19 cellular contexts compared by ENCODE assay signal in the genomic region with DNA sequence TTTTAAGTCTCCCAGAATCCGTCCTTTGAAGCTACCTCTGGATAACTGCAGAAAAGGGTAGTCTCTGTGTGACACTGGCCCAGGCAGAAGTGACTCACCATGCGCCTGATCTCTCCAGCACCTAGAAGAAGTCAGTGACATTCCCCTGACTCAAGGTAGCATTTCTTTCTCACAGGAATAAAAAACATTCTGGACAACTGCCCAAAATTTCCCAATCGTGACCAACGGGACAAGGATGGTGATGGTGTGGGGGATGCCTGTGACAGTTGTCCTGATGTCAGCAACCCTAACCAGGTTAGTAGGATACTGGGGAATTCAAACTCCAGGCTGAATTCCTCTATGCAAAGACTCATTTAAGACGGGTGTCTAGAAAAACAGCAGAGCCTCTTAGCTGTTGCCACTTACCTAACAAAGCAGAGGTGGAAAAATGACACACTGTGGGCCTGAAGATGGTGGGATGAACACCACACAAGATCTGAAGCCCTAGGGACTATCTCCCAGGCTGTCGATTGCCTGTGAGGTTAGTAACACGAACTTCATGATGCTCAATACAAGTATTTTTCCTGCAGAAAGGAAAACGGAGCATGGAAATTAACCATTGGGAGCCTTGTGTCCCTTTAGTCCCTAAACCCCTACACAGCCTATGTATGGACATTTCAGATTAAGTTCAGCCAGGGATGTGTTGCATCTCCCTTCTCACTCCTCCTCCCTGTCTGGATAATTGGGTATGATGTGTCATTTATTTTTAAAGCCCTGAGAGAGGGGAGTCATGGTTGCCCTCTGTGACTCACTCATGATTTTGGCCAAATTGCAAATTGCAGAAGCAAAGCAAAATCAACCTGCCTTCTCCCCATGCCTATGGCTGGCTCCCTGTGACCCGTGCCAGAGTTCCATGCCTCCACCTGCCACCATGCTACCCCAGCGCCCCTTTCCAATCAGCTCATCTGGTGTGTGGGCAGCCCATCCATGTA. TPM values are rescaled to one million over a fixed set of nuclear protein-coding genes. Genes with fewer than 3 reads are reported as not detected.
A peak's percentile ranks its signal among the peaks of the same experiment; 100 is the strongest.
DNase-seq lines count a peak whose midpoint lies in the region; ATAC-seq and TF ChIP-seq lines count a peak whose summit lies in the region.
"Had no signal": no experiment of that assay in that cellular context is flagged by ENCODE, and none has a peak within 500 bp of the region (broad histone marks: within the 10 kb centered on the region; RNA-seq: fewer than 3 reads in every experiment).

No MANE protein-coding gene starts in this region.

- TF ChIP-seq CTCF in MCF 10A (IDR thresholded peaks at IDR 0.05; ENCODE audit: unreplicated experiment) = no peak
- TF ChIP-seq CTCF in mammary epithelial cell (conservative IDR thresholded peaks at IDR 0.05 in 1 of 2, IDR thresholded peaks at IDR 0.05 in 1 of 2; ENCODE audit: extremely low read depth in 1 of 2, insufficient read depth in 1 of 2, low read depth in 1 of 2, low read length in 2 of 2) = no peak
- no peak for TF ChIP-seq CTCF in vagina (IDR thresholded peaks at IDR 0.05)

- H2AFZ ChIP-seq in mammary epithelial cell (ENCODE audit: low read depth, low read length) = no peak overlapping the region

- H3K9me3 Mint-ChIP-seq in MCF 10A (ENCODE audit: unreplicated experiment) = no peaks in the 10 kb centered on the region
- H3K9me3 Mint-ChIP-seq in stimulated activated naive B cell treated with anti-CD40 and anti-IgM and Interleukin-4, amounts not matched to agents 10 μg/mL and 1 μg/mL and 100 μg/mL, for 72 hours = no peaks in the 10 kb centered on the region
- H3K9me3 Mint-ChIP-seq: CD4-positive, alpha-beta T cell had no signal

- BruUV-seq in MCF 10A (replicated peaks; lab: Mats Ljungman, UMichigan) = no TSS peak
- no TSS peak for BruUV-seq in mammary epithelial cell (replicated peaks; lab: Mats Ljungman, UMichigan)

- CTCF ChIA-PET in MCF 10A (lab: Yijun Ruan, JAX) (interaction anchor here (1.2 to 2.7 kb wide), 2 partner anchors 235 to 1048 kb away, joined by 3 to 5 read pairs; no protein-coding TSS in a partner anchor), mammary epithelial cell (lab: Charles Lee; ENCODE audit: low non-redundant PET) (no interaction called here)

- H3K79me2 ChIP-seq in mammary epithelial cell (ENCODE audit: insufficient read depth, low read length) = no peaks in the 10 kb centered on the region

- DNase-seq in MCF 10A (ENCODE audit: unreplicated experiment) = peak; percentile 16
- DNase-seq in mammary epithelial cell = no peak
- peak; percentile 24 for DNase-seq in NOMO-1 treated with dmso at 0.1 percent for 144 hours (lab: John Stamatoyannopoulos, UW; ENCODE audit: unreplicated experiment)
- peak; percentile 16 for DNase-seq in fibroblast of gingiva (ENCODE audit: low read depth)
- peak; percentile 22 to 44 for DNase-seq in vagina (ENCODE audit: extremely low spot score in 2 of 2)
- no peak for DNase-seq in DMS 273 (lab: John Stamatoyannopoulos, UW; ENCODE audit: unreplicated experiment)
- no peak for DNase-seq in stimulated activated naive B cell treated with anti-CD40 and anti-IgM and Interleukin-4, amounts not matched to agents 10 μg/mL and 1 μg/mL and 100 μg/mL, for 72 hours
- no peak for DNase-seq in GM19238 (ENCODE audit: insufficient read length, low spot score)
- DNase-seq: activated CD4-positive, alpha-beta T cell treated with anti-CD3 and anti-CD28 coated beads for 4 hours; activated CD8-positive, alpha-beta memory T cell treated with anti-CD3 and anti-CD28 coated beads, Interleukin-2, amount 50 U/mL, for 4 hours; activated gamma-delta T cell; CD4-positive, alpha-beta T cell; NCI-H1436 treated with DMSO at 0.1 percent for 48 hours; NCI-H774; Peyer's patch; tibial artery had no signal

- H3K9ac ChIP-seq in mammary epithelial cell (ENCODE audit: insufficient read depth, low read length) = no peak overlapping the region

- H3K36me3 Mint-ChIP-seq in MCF 10A (ENCODE audit: insufficient read depth, unreplicated experiment) = no peaks in the 10 kb centered on the region
- no peaks in the 10 kb centered on the region for H3K36me3 Mint-ChIP-seq in stimulated activated naive B cell treated with anti-CD40 and anti-IgM and Interleukin-4, amounts not matched to agents 10 μg/mL and 1 μg/mL and 100 μg/mL, for 72 hours

- no peak overlapping the region for H3K27ac ChIP-seq in mammary epithelial cell (ENCODE audit: insufficient read depth, low read depth, low read length)
- no peak overlapping the region for H3K27ac ChIP-seq in vagina
- H3K27ac ChIP-seq: A549, gastroesophageal sphincter, Peyer's patch, tibial artery had no signal

- H3K4me3 Mint-ChIP-seq in MCF 10A (ENCODE audit: unreplicated experiment) = no peak overlapping the region
- no peak overlapping the region for H3K4me3 Mint-ChIP-seq in stimulated activated naive B cell treated with anti-CD40 and anti-IgM and Interleukin-4, amounts not matched to agents 10 μg/mL and 1 μg/mL and 100 μg/mL, for 72 hours
- H3K4me3 Mint-ChIP-seq: CD4-positive, alpha-beta T cell had no signal

- H3K4me3 ChIP-seq in mammary epithelial cell (replicated peaks in 1 of 3; ENCODE audit: insufficient read depth in 1 of 3, low read depth in 2 of 3, low read length in 3 of 3) (no peak overlapping the region), vagina (no peak overlapping the region)
- H3K4me3 ChIP-seq: A549, gastroesophageal sphincter, HAP-1, Peyer's patch, tibial artery had no signal

- intact Hi-C loops in MCF 10A (cut with micrococcal nuclease) = no loop called here
- intact Hi-C loops in mammary epithelial cell (cut with micrococcal nuclease) = no loop called here
- intact Hi-C loops in vagina (cut with DNase I) = no loop called here

- POLR2A ChIA-PET in MCF 10A (lab: Yijun Ruan, JAX) = no interaction called here

- H4K20me1 ChIP-seq in mammary epithelial cell (ENCODE audit: insufficient read depth, low read length) = no peaks in the 10 kb centered on the region

- TF ChIP-seq POLR2A in vagina (IDR thresholded peaks at IDR 0.05) = no peak

- H3K36me3 ChIP-seq in mammary epithelial cell (ENCODE audit: insufficient read depth, low read length) = no peaks in the 10 kb centered on the region
- no peaks in the 10 kb centered on the region for H3K36me3 ChIP-seq in vagina
- H3K36me3 ChIP-seq: HAP-1, Peyer's patch, tibial artery had no signal

- no peak for ATAC-seq in stimulated activated naive B cell treated with anti-CD40 and anti-IgM and Interleukin-4, amounts not matched to agents 10 μg/mL and 1 μg/mL and 100 μg/mL, for 72 hours (replicated peaks)
- ATAC-seq: A549, gastroesophageal sphincter had no signal

- H3K4me1 Mint-ChIP-seq in MCF 10A (ENCODE audit: insufficient read depth, unreplicated experiment) = peaks cover 7% of the 10 kb centered on the region
- peaks cover 11 to 19% of the 10 kb centered on the region in 2 donors for H3K4me1 Mint-ChIP-seq in stimulated activated naive B cell treated with anti-CD40 and anti-IgM and Interleukin-4, amounts not matched to agents 10 μg/mL and 1 μg/mL and 100 μg/mL, for 72 hours

- no peak overlapping the region for H3K27ac Mint-ChIP-seq in MCF 10A (ENCODE audit: low read depth, unreplicated experiment)
- no peak overlapping the region for H3K27ac Mint-ChIP-seq in stimulated activated naive B cell treated with anti-CD40 and anti-IgM and Interleukin-4, amounts not matched to agents 10 μg/mL and 1 μg/mL and 100 μg/mL, for 72 hours
- H3K27ac Mint-ChIP-seq: CD4-positive, alpha-beta T cell had no signal

- H3K4me2 ChIP-seq in mammary epithelial cell (ENCODE audit: insufficient read depth, low read depth, low read length) = no peak overlapping the region
- H3K4me2 ChIP-seq: A549 had no signal

- no peaks in the 10 kb centered on the region for H3K27me3 Mint-ChIP-seq in MCF 10A (ENCODE audit: insufficient read depth, unreplicated experiment)
- no peaks in the 10 kb centered on the region for H3K27me3 Mint-ChIP-seq in stimulated activated naive B cell treated with anti-CD40 and anti-IgM and Interleukin-4, amounts not matched to agents 10 μg/mL and 1 μg/mL and 100 μg/mL, for 72 hours
- H3K27me3 Mint-ChIP-seq: CD4-positive, alpha-beta T cell had no signal

- H3K9me3 ChIP-seq in mammary epithelial cell (replicated peaks; ENCODE audit: insufficient read depth, low read length) (no peaks in the 10 kb centered on the region), vagina (no peaks in the 10 kb centered on the region)
- H3K9me3 ChIP-seq: A549, gastroesophageal sphincter, HAP-1, Peyer's patch, tibial artery had no signal

- in situ Hi-C loops in mammary epithelial cell (cut with MboI; ENCODE audit: low sequenced_read_pairs in 2 of 2) = loop anchor here in 1 of 2 donors (10.0 kb wide), 1 partner anchor 508 kb away; no protein-coding TSS in a partner anchor

- H3K4me1 ChIP-seq in mammary epithelial cell (ENCODE audit: insufficient read depth, low read length) (no peaks in the 10 kb centered on the region), vagina (no peaks in the 10 kb centered on the region)
- H3K4me1 ChIP-seq: A549, Peyer's patch, tibial artery had no signal

- no peaks in the 10 kb centered on the region for H3K27me3 ChIP-seq in mammary epithelial cell (ENCODE audit: insufficient read depth, low read length)
- H3K27me3 ChIP-seq in vagina = no peaks in the 10 kb centered on the region
- H3K27me3 ChIP-seq: gastroesophageal sphincter, Peyer's patch, tibial artery had no signal

- WGBS in mammary epithelial cell (ENCODE audit: low coverage, missing lambda C conversion rate) = 80% methylated on average over 9 of the region's 10 CpGs

- dilution Hi-C loops in mammary epithelial cell (cut with HindIII; ENCODE audit: low sequenced_read_pairs) = no loop called here

RNA-seq across cellular contexts. Expression of a gene that starts 37.2 kb away (rescaled TPM):
- 0.82 and 1.2 TPM in 2 replicates for total RNA-seq in MCF 10A (2022)
- under 1 TPM; under 0.01 to 0.92 TPM for total RNA-seq in mammary epithelial cell
- polyA plus RNA-seq in mammary epithelial cell = 0.23 TPM
- not detected for polyA minus RNA-seq in mammary epithelial cell
- 0.98 TPM for total RNA-seq in vagina

Comparison
In these comparisons a context has a peak if more than half of its experiments do, and no peak if none do; other contexts are left out.
1. DNase-seq: peak in MCF 10A (single experiment), NOMO-1 treated with dmso at 0.1 percent for 144 hours (single experiment), fibroblast of gingiva (single experiment) and vagina (2 of 2); none in mammary epithelial cell (single experiment), DMS 273 (single experiment), stimulated activated naive B cell treated with anti-CD40 and anti-IgM and Interleukin-4, amounts not matched to agents 10 μg/mL and 1 μg/mL and 100 μg/mL, for 72 hours (single experiment) and GM19238 (single experiment).